ENCODE assay signal across 28 cellular contexts in genomic region chr16:66470556-66470955, GRCh38. TPM values are rescaled to one million over a fixed set of nuclear protein-coding genes. Genes with fewer than 3 reads are reported as not detected.
DNase-seq lines count a peak whose midpoint lies in the region; ATAC-seq and TF ChIP-seq lines count a peak whose summit lies in the region.
"Had no signal": no experiment of that assay in that cellular context is flagged by ENCODE, and none has a peak within 500 bp of the region (broad histone marks: within the 10 kb centered on the region; RNA-seq: fewer than 3 reads in every experiment).

No MANE protein-coding gene starts in this region.

- no peak overlapping the region for H3K4me3 Mint-ChIP-seq in activated B cell treated with CpG ODN at 0.5 μM for 24 hours
- H3K4me3 Mint-ChIP-seq: CD4-positive, alpha-beta T cell; IgD-negative memory B cell had no signal

- DNase-seq in activated B cell treated with CpG ODN at 0.5 μM for 24 hours (no peak), mesenteric fat pad (ENCODE audit: low spot score) (peak; percentile 47), sciatic nerve (ENCODE audit: low spot score) (peak; percentile 0), SK-N-DZ (ENCODE audit: low spot score) (no peak), NCI-H524 (lab: John Stamatoyannopoulos, UW) (no peak)
- DNase-seq: AML-193; CD4-positive, alpha-beta T cell; DMS53; GOT3; HCEC 1CT; NCI-H1048; NCI-H1417; NCI-H1694; NCI-H2029 treated with DMSO at 0.1 percent for 48 hours; NCI-H446 treated with DMSO at 0.1 percent for 48 hours; NCI-H69; Right ventricle myocardium superior; RPMI8226 had no signal

- H3K36me3 ChIP-seq in HEK293 (ENCODE audit: control insufficient read depth in 2 of 2, insufficient read depth in 1 of 2, low read length in 2 of 2), result no peaks in the 10 kb centered on the region
- H3K36me3 ChIP-seq: BLaER1 treated with 17β-estradiol and CSF1 and Interleukin-3, amounts not matched to agents 10 nM and 100 nM had no signal

- H3K4me3 ChIP-seq in HEK293 (ENCODE audit: low read depth, low read length), result no peak overlapping the region
- H3K4me3 ChIP-seq: A549; BLaER1 treated with 17β-estradiol and CSF1 and Interleukin-3, amounts not matched to agents 10 nM and 100 nM had no signal

- peaks cover 15% of the 10 kb centered on the region for H3K4me1 Mint-ChIP-seq in activated B cell treated with CpG ODN at 0.5 μM for 24 hours

- peak overlapping the region; percentile 2 for H3K27ac Mint-ChIP-seq in activated B cell treated with CpG ODN at 0.5 μM for 24 hours
- H3K27ac Mint-ChIP-seq: CD4-positive, alpha-beta T cell; IgD-negative memory B cell had no signal

- POLR2A ChIA-PET in HEK293 (lab: Yijun Ruan, JAX) (no interaction called here), activated B cell treated with CpG ODN at 0.5 μM for 24 hours (lab: Charles Lee) (no interaction called here)

- CTCF ChIA-PET in HEK293 (lab: Yijun Ruan, JAX), result no interaction called here
- CTCF ChIA-PET in activated B cell treated with CpG ODN at 0.5 μM for 24 hours (lab: Charles Lee), result no interaction called here

- no peaks in the 10 kb centered on the region for H3K9me3 ChIP-seq in HEK293 (ENCODE audit: control insufficient read depth, insufficient read depth, low read depth, low read length)
- H3K9me3 ChIP-seq: A549 had no signal

- peaks cover 2% of the 10 kb centered on the region for H3K9me3 Mint-ChIP-seq in activated B cell treated with CpG ODN at 0.5 μM for 24 hours
- H3K9me3 Mint-ChIP-seq: CD4-positive, alpha-beta T cell had no signal

- peaks cover 6% of the 10 kb centered on the region for H3K4me1 ChIP-seq in HEK293 (ENCODE audit: control insufficient read depth, insufficient read depth, low read length)

- H3K27ac ChIP-seq in HEK293 (ENCODE audit: extremely low read depth, low read depth, low read length), result no peak overlapping the region
- H3K27ac ChIP-seq: A549; BLaER1 treated with 17β-estradiol and CSF1 and Interleukin-3, amounts not matched to agents 10 nM and 100 nM; HL-60; KMS-11 had no signal

- ATAC-seq in activated B cell treated with CpG ODN at 0.5 μM for 24 hours (ENCODE audit: low read depth) (no peak), sciatic nerve (no peak), GM18520 (IDR thresholded peaks at IDR 0.05; ENCODE audit: unreplicated experiment) (no peak)

- intact Hi-C loops in activated B cell treated with CpG ODN at 0.5 μM for 24 hours (cut with micrococcal nuclease) (no loop called here), sciatic nerve (cut with DNase I) (no loop called here)

- peaks cover 27% of the 10 kb centered on the region for H3K27me3 Mint-ChIP-seq in activated B cell treated with CpG ODN at 0.5 μM for 24 hours

- TF ChIP-seq CTCF in HEK293 (tag by site-specific recombination; IDR thresholded peaks at IDR 0.05) (no peak), activated B cell treated with CpG ODN at 0.5 μM for 24 hours (IDR thresholded peaks at IDR 0.05) (no peak)

- H3K36me3 Mint-ChIP-seq in activated B cell treated with CpG ODN at 0.5 μM for 24 hours (ENCODE audit: low read depth), result no peaks in the 10 kb centered on the region

TF ChIP-seq in HEK293, 187 proteins besides CTCF, POLR2A, EP300 and RAD21:
- TF ChIP-seq ZNF626 (tag by site-specific recombination; IDR thresholded peaks at IDR 0.05) (no peak), PRDM1 (tag by site-specific recombination; IDR thresholded peaks at IDR 0.05) (0 out of 2 replicates have a peak, but pooled peaks have one; percentile 29)
TF ChIP-seq in HEK293: peak in this region for 1.

RNA-seq across cellular contexts. Expression of gene BEAN1, which starts 43.5 kb away (rescaled TPM):
- total RNA-seq in activated B cell treated with CpG ODN at 0.5 μM for 24 hours (not detected in 2 replicates), mesenteric fat pad (0.51 TPM), sciatic nerve (1.8 TPM)
- not detected in 2 replicates for polyA plus RNA-seq in SK-N-DZ (2014; cell fraction: cytosol; rRNA removed)
- polyA plus RNA-seq in SK-N-DZ (2014; cell fraction: nucleus; rRNA removed), result not detected in 2 replicates
- total RNA-seq: CD4-positive, alpha-beta T cell; Daoy; G401; SK-MEL-5 had no signal
- polyA plus RNA-seq: IgD-negative memory B cell had no signal

Comparison
In these comparisons a context has a peak if more than half of its experiments do, and no peak if none do; other contexts are left out.
1. DNase-seq: peak in mesenteric fat pad (single experiment) and sciatic nerve (single experiment); none in activated B cell treated with CpG ODN at 0.5 μM for 24 hours (single experiment), SK-N-DZ (single experiment) and NCI-H524 (0 of 2).